3 cellular contexts compared by ENCODE assay signal in genomic region chr7:73797176-73797575, GRCh38. TPM values are rescaled to one million over a fixed set of nuclear protein-coding genes. Genes with fewer than 3 reads are reported as not detected.
"Had no signal": no experiment of that assay in that cellular context is flagged by ENCODE, and none has a peak within 500 bp of the region (broad histone marks: within the 10 kb centered on the region; RNA-seq: fewer than 3 reads in every experiment).

No MANE protein-coding gene starts in this region.

RNA-seq across cellular contexts. Expression of gene CLDN3, which starts 27.1 kb away (rescaled TPM):
- total RNA-seq: HT1080 had no signal
- polyA plus RNA-seq: IgD-negative memory B cell, K562 had no signal

RNA-seq across cellular contexts. Expression of gene CLDN4, which starts 33.6 kb away (rescaled TPM):
- polyA plus RNA-seq: IgD-negative memory B cell had no signal

RNA-seq across cellular contexts. Expression of gene METTL27, which starts 45.1 kb away (rescaled TPM):
- polyA plus RNA-seq: IgD-negative memory B cell had no signal
